ENCODE assay signal across 16 cellular contexts in the genomic region with DNA sequence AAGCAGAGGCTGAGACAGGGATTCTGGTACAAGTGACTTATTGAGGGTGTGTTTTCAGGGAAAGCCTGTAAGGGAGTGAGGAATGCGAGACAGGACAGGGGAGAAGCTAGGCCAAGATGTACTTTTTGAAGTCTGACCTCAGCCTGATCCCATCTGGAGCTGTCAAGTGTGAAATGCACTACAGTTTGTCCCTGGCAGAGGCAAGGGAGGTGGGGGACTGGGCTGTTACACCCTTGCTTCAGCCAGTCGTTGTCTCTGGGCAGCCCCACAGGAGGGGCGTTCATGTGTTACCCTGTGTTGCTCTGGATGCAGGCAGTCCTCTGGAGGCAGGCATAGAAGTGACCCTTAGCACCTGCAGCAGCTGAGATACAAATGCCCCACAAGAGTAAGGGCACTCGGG. TPM values are rescaled to one million over a fixed set of nuclear protein-coding genes. Genes with fewer than 3 reads are reported as not detected.
A peak's percentile ranks its signal among the peaks of the same experiment; 100 is the strongest.
DNase-seq lines count a peak whose midpoint lies in the region; ATAC-seq and TF ChIP-seq lines count a peak whose summit lies in the region.
"Had no signal": no experiment of that assay in that cellular context is flagged by ENCODE, and none has a peak within 500 bp of the region (broad histone marks: within the 10 kb centered on the region; RNA-seq: fewer than 3 reads in every experiment).

No MANE protein-coding gene starts in this region.

- H3K27me3 ChIP-seq in right cardiac atrium (ENCODE audit: control insufficient read depth, insufficient read depth) (no peaks in the 10 kb centered on the region), thyroid gland (no peaks in the 10 kb centered on the region)

- H3K4me3 ChIP-seq in right cardiac atrium (ENCODE audit: low read length) (no peak overlapping the region), thyroid gland (replicated peaks in 1 of 3) (no peak overlapping the region)
- H3K4me3 ChIP-seq: A549 had no signal

- H3K27me3 Mint-ChIP-seq in nephron progenitor cell (ENCODE audit: low read depth, poor library complexity), result peaks cover 4% of the 10 kb centered on the region
- H3K27me3 Mint-ChIP-seq: CD4-positive, alpha-beta T cell had no signal

- TF ChIP-seq CTCF in nephron progenitor cell (IDR thresholded peaks at IDR 0.05), result no peak
- TF ChIP-seq CTCF in thyroid gland (IDR thresholded peaks at IDR 0.05), result no peak

- H3K9me3 ChIP-seq in right cardiac atrium (ENCODE audit: control insufficient read depth, low read length) (no peaks in the 10 kb centered on the region), thyroid gland (no peaks in the 10 kb centered on the region)
- H3K9me3 ChIP-seq: A549, Caco-2 had no signal

- no peak for DNase-seq in Right ventricle myocardium inferior (ENCODE audit: missing footprints)
- no peak for DNase-seq in cardiac septum (ENCODE audit: low spot score)
- DNase-seq in right cardiac atrium, result no peak
- peak; percentile 11 for DNase-seq in nephron progenitor cell
- peak; percentile 58 to 59 for DNase-seq in thyroid gland
- DNase-seq in putamen (ENCODE audit: low spot score), result no peak
- DNase-seq: AML-193; Caco-2; CD4-positive, alpha-beta T cell; GOT3; H7 had no signal

- peak overlapping the region; percentile 19 for H3K27ac ChIP-seq in right cardiac atrium (ENCODE audit: low read length)
- H3K27ac ChIP-seq in thyroid gland, result no peak overlapping the region
- H3K27ac ChIP-seq: 22Rv1, A549, C4-2B had no signal

- peaks cover 5% of the 10 kb centered on the region for H3K36me3 Mint-ChIP-seq in nephron progenitor cell (ENCODE audit: low read depth)

- intact Hi-C loops in Right ventricle myocardium inferior (cut with DNase I) (no loop called here), cardiac septum (cut with DNase I) (no loop called here), right cardiac atrium (cut with DNase I) (no loop called here), thyroid gland (cut with DNase I) (no loop called here)

- H3K4me3 Mint-ChIP-seq in nephron progenitor cell, result no peak overlapping the region
- H3K4me3 Mint-ChIP-seq: CD4-positive, alpha-beta T cell had no signal

- H3K9me3 Mint-ChIP-seq in nephron progenitor cell, result peaks cover 63% of the 10 kb centered on the region
- H3K9me3 Mint-ChIP-seq: CD4-positive, alpha-beta T cell had no signal

- H3K27ac Mint-ChIP-seq in nephron progenitor cell, result no peak overlapping the region
- H3K27ac Mint-ChIP-seq: CD4-positive, alpha-beta T cell had no signal

- peaks cover 14% of the 10 kb centered on the region for H3K4me1 Mint-ChIP-seq in nephron progenitor cell

- ATAC-seq in Right ventricle myocardium inferior, result peak; percentile 52
- ATAC-seq in right cardiac atrium, result peak; percentile 66 to 75
- no peak for ATAC-seq in GM18520 (IDR thresholded peaks at IDR 0.05; ENCODE audit: unreplicated experiment)
- ATAC-seq: A549 had no signal

- H3K4me1 ChIP-seq in right cardiac atrium (ENCODE audit: control insufficient read depth, insufficient read depth, low read length) (no peaks in the 10 kb centered on the region), thyroid gland (no peaks in the 10 kb centered on the region)
- H3K4me1 ChIP-seq: A549, Caco-2 had no signal

- 54% methylated on average over 4 of the region's 4 CpGs for WGBS in right cardiac atrium
- 22 to 35% methylated on average over 3 to 4 of the region's 4 CpGs for WGBS in thyroid gland, 2 donors

- H3K36me3 ChIP-seq in thyroid gland, result no peaks in the 10 kb centered on the region

- TF ChIP-seq POLR2A in thyroid gland (IDR thresholded peaks at IDR 0.05), result no peak

RNA-seq across cellular contexts. Expression of a gene that starts 25.8 kb away (rescaled TPM):
- total RNA-seq in Right ventricle myocardium inferior, result 0.38 TPM
- 0.19 TPM for total RNA-seq in cardiac septum
- 1 to 10 TPM; 1.0 to 3.6 (median 2.8) TPM for total RNA-seq in right cardiac atrium
- 0.36 TPM for polyA plus RNA-seq in right cardiac atrium
- 1 to 10 TPM in 1 of 4 donors, under 1 TPM in 1, not detected in 2; 0.22 to 2.0 TPM for total RNA-seq in thyroid gland
- polyA plus RNA-seq: BJ had no signal

Comparison
In these comparisons a context has a peak if more than half of its experiments do, and no peak if none do; other contexts are left out.
1. DNase-seq: peak in nephron progenitor cell (single experiment) and thyroid gland (2 of 2); none in Right ventricle myocardium inferior (single experiment), cardiac septum (single experiment), right cardiac atrium (0 of 3) and putamen (single experiment).